25 cellular contexts compared by ENCODE assay signal in the genomic region with DNA sequence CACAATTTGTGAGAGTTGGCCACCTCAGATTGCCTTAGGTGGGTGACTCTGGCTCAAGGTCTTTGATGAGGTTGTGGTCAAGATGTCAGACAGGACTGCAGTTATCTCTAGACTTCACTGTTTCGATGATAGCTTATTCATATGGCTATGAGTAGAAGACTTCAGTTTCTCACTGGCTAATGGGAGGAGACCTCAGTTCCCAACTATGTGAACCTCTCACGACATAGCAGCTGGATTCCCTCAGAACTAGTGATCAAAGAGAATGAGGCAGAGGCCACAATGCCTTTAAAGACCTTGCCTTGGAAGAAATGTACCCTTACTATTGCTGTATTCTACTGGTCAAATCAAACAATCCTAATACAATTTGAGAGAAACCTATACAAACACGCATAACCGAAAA.
"Had no signal": no experiment of that assay in that cellular context is flagged by ENCODE, and none has a peak within 500 bp of the region (broad histone marks: within the 10 kb centered on the region; RNA-seq: fewer than 3 reads in every experiment).

No MANE protein-coding gene starts in this region.

- DNase-seq: dermis blood vessel endothelial cell; effector memory CD4-positive, alpha-beta T cell; hypothalamus; immature natural killer cell; islet precursor cell; kidney glomerular epithelial cell; left colon; left ventricle myocardium superior; lower lobe of right lung; natural killer cell; stimulated activated CD4-positive, alpha-beta T cell treated with anti-CD3 and anti-CD28 coated beads, Interleukin-2, amount 100 ng/mL, for 24 hours; stimulated activated CD4-positive, alpha-beta T cell treated with anti-CD3 and anti-CD28 coated beads, Interleukin-4, amount 100 ng/mL, for 24 hours; stimulated activated naive CD4-positive, alpha-beta T cell treated with Interleukin-2 at 50 U/mL for 16 hours; stomach; thyroid gland; trophoblast cell had no signal

- H3K27me3 ChIP-seq: right atrium auricular region, stomach, thyroid gland, vagina had no signal

- H3K27ac ChIP-seq: coronary artery, esophagus muscularis mucosa, lower lobe of right lung, prostate gland, right atrium auricular region, stomach, thyroid gland, vagina had no signal

- H3K36me3 ChIP-seq: esophagus muscularis mucosa, lower lobe of right lung, prostate gland, right atrium auricular region, stomach, thyroid gland, vagina had no signal

- H3K4me3 ChIP-seq: coronary artery, esophagus muscularis mucosa, lower lobe of right lung, prostate gland, right atrium auricular region, stomach, thyroid gland, vagina had no signal

- FAIRE-seq: endothelial cell of umbilical vein, frontal cortex had no signal

- H3K9me3 ChIP-seq: esophagus muscularis mucosa, lower lobe of right lung, prostate gland, right atrium auricular region, stomach, thyroid gland, vagina had no signal

- ATAC-seq: left colon; left ventricle myocardium superior; lower lobe of right lung; natural killer cell; sciatic nerve; stimulated activated effector memory CD8-positive, alpha-beta T cell treated with anti-CD3 and anti-CD28 coated beads, Interleukin-12 subunit alpha, Interleukin-12 subunit beta, amount 100 ng/mL, for 72 hours had no signal

- H3K4me1 ChIP-seq: esophagus muscularis mucosa, lower lobe of right lung, prostate gland, right atrium auricular region, stomach, thyroid gland, vagina had no signal
